In genomic region chr9:33024126-33024965, GRCh38 we compare ENCODE assay signal across 8 cellular contexts. TPM values are rescaled to one million over a fixed set of nuclear protein-coding genes. Genes with fewer than 3 reads are reported as not detected.
DNase-seq lines count a peak whose midpoint lies in the region; ATAC-seq and TF ChIP-seq lines count a peak whose summit lies in the region.

No MANE protein-coding gene starts in this region.

- peaks cover 13% of the 10 kb centered on the region; the same call in 1 of the 2 replicates for H3K36me3 ChIP-seq in MM.1S (replicated peaks; ENCODE audit: insufficient read depth, low read length)
- H3K36me3 ChIP-seq in adrenal gland (replicated peaks in 1 of 2): peaks cover 0 to 21% of the 10 kb centered on the region in 2 donors
- no peaks in the 10 kb centered on the region; the same call in 1 of the 2 replicates for H3K36me3 ChIP-seq in iPS DF 6.9 (ENCODE audit: control insufficient read depth, insufficient read depth, low read length)

- no peak for TF ChIP-seq POLR2A in adrenal gland (IDR thresholded peaks at IDR 0.05)

- H2AFZ ChIP-seq in MM.1S (ENCODE audit: low read length): peak overlapping the region; percentile 79

- 14 to 31% (median 18%) methylated on average over 28 to 33 of the region's 33 CpGs for WGBS in adrenal gland, 4 donors
- no CpG with 5 or more reads among the region's 33 CpGs for WGBS in iPS DF 6.9 (ENCODE audit: insufficient coverage, insufficient read length)

- H4K20me1 ChIP-seq in MM.1S (ENCODE audit: insufficient read depth, low read length): peaks cover 29% of the 10 kb centered on the region

- H3K79me2 ChIP-seq in MM.1S (ENCODE audit: low read length): peaks cover 74% of the 10 kb centered on the region

- H3K9me3 ChIP-seq in MM.1S (replicated peaks; ENCODE audit: insufficient read depth, low read length) (no peaks in the 10 kb centered on the region), adrenal gland (replicated peaks in 1 of 3) (no peaks in the 10 kb centered on the region), iPS DF 6.9 (ENCODE audit: control insufficient read depth, insufficient read depth, low read length) (no peaks in the 10 kb centered on the region)

- H3K9me2 ChIP-seq in MM.1S (replicated peaks; ENCODE audit: insufficient read depth, low read length): no peaks in the 10 kb centered on the region

- H3K4me2 ChIP-seq in MM.1S (ENCODE audit: low read depth, low read length): peak overlapping the region; percentile 90

- no peak for ATAC-seq in GM19452 (IDR thresholded peaks at IDR 0.05; ENCODE audit: unreplicated experiment)

- peaks cover 29% of the 10 kb centered on the region for H3K4me1 ChIP-seq in MM.1S (ENCODE audit: low read length)
- H3K4me1 ChIP-seq in adrenal gland (replicated peaks in 1 of 2): peaks cover 29 to 53% of the 10 kb centered on the region in 2 donors
- no peaks in the 10 kb centered on the region; the same call in 1 of the 2 replicates for H3K4me1 ChIP-seq in iPS DF 6.9 (ENCODE audit: control insufficient read depth, insufficient read depth, low read length)

- peak overlapping the region; percentile 98 for H3K9ac ChIP-seq in MM.1S (ENCODE audit: low read length)

- no peak for TF ChIP-seq CTCF in MM.1S (IDR thresholded peaks at IDR 0.05; ENCODE audit: low read length)
- no peak for TF ChIP-seq CTCF in adrenal gland (IDR thresholded peaks at IDR 0.05)

- peak overlapping the region; percentile 99 for H3K4me3 ChIP-seq in MM.1S (ENCODE audit: low read length)
- peak overlapping the region in 3 of 4 donors; percentile 10 to 90 (median 86) for H3K4me3 ChIP-seq in adrenal gland
- H3K4me3 ChIP-seq in iPS DF 6.9 (ENCODE audit: low read length): peak overlapping the region; percentile 71
- peak overlapping the region; percentile 100 for H3K4me3 ChIP-seq in skeletal muscle cell (ENCODE audit: low read depth, low read length)

- H3F3A ChIP-seq in MM.1S (ENCODE audit: insufficient read depth, low read length): no peaks in the 10 kb centered on the region

- intact Hi-C loops in adrenal gland (cut with DNase I): no loop called here

- DNase-seq in NCI-H1417 (lab: John Stamatoyannopoulos, UW) (peak in 2 of 3 experiments; percentile 20 to 75), NCI-H1417 treated with DMSO at 0.1 percent for 48 hours (lab: John Stamatoyannopoulos, UW) (no peak), MM.1S (peak; percentile 48), adrenal gland (peak in 5 of 7 donors; percentile 35 to 71 (median 42)), iPS DF 6.9 (ENCODE audit: low read depth, low spot score) (no peak), skeletal muscle cell (ENCODE audit: low read depth) (no peak), middle frontal gyrus (ENCODE audit: extremely low spot score, low spot score) (no peak)

- peak overlapping the region; percentile 93; the same call in 1 of the 2 replicates for H3K27ac ChIP-seq in MM.1S (ENCODE audit: low read length)
- H3K27ac ChIP-seq in adrenal gland: peak overlapping the region; percentile 56 to 100 (median 96)
- H3K27ac ChIP-seq in iPS DF 6.9 (ENCODE audit: low read length): no peak overlapping the region

- H3K27me3 ChIP-seq in MM.1S (replicated peaks; ENCODE audit: insufficient read depth, low read length) (no peaks in the 10 kb centered on the region), adrenal gland (no peaks in the 10 kb centered on the region), iPS DF 6.9 (ENCODE audit: control insufficient read depth, insufficient read depth, low read length) (no peaks in the 10 kb centered on the region)

RNA-seq across cellular contexts. Expression of gene DNAJA1, which starts 0.7 kb away (rescaled TPM):
- total RNA-seq in adrenal gland: 100 to 1,000 TPM in 7 of 8 donors, 10 to 100 TPM in 1; 89.7 to 189 (median 131) TPM
- polyA plus RNA-seq in adrenal gland: 100 to 1,000 TPM in 1 of 3 donors, 10 to 100 TPM in 2; 56.6 to 355 (median 57.8) TPM

RNA-seq across cellular contexts. Expression of gene APTX, which starts 22.9 kb away (rescaled TPM):
- 10 to 100 TPM; 13.9 to 36.6 (median 33.1) TPM for total RNA-seq in adrenal gland
- 10 to 100 TPM; 42.0 to 77.3 (median 59.7) TPM for polyA plus RNA-seq in adrenal gland

RNA-seq across cellular contexts. Expression of gene SMU1, which starts 52.1 kb away (rescaled TPM):
- 10 to 100 TPM; 15.0 to 23.5 (median 21.5) TPM for total RNA-seq in adrenal gland
- polyA plus RNA-seq in adrenal gland: 10 to 100 TPM in 1 of 3 donors, 1 to 10 TPM in 2; 6.9 to 23.3 (median 8.0) TPM

Comparison
In these comparisons a context has a peak if more than half of its experiments do, and no peak if none do; other contexts are left out.
1. DNase-seq: peak in NCI-H1417 (2 of 3), MM.1S (single experiment) and adrenal gland (5 of 7); none in NCI-H1417 treated with DMSO at 0.1 percent for 48 hours (single experiment), iPS DF 6.9 (single experiment), skeletal muscle cell (single experiment) and middle frontal gyrus (single experiment).
2. Peak in every context shown above with its lines, with median percentiles within 50 percentile points of each other: H3K4me3 ChIP-seq.